In the genomic region with DNA sequence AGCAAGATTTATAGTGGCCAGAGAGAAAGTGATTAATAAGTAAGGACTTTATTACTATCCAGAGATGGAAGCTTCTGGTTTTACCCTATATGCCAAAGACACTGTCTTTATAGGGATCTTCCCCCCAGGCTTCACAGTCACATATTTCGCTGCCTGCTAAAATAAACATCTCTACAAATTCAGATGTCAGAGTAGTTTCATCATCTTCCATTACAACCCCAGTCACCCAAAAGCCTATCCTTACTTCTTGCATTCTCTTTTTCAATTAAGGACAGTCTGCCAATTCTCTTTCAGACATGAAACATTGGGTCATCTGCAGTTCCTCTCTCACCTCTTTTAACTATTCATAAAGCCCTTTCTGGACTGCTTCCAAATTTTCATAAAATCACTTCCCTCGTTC, we compare ENCODE assay signal across 16 cellular contexts. TPM values are rescaled to one million over a fixed set of nuclear protein-coding genes. Genes with fewer than 3 reads are reported as not detected.
DNase-seq lines count a peak whose midpoint lies in the region; ATAC-seq and TF ChIP-seq lines count a peak whose summit lies in the region.
"Had no signal": no experiment of that assay in that cellular context is flagged by ENCODE, and none has a peak within 500 bp of the region (broad histone marks: within the 10 kb centered on the region; RNA-seq: fewer than 3 reads in every experiment).

No MANE protein-coding gene starts in this region.

- H3K4me2 ChIP-seq in PC-3 (ENCODE audit: low read length) (no peak overlapping the region), fibroblast of lung (ENCODE audit: extremely low read depth, insufficient read depth, low read length) (peak overlapping the region; percentile 32)

- in situ Hi-C loops in ACHN (cut with HindIII; ENCODE audit: low pct_ligation_motif_present, low pct_unique_long_range_greater_than_20kb, low sequenced_read_pairs) = no loop called here

- no peak for TF ChIP-seq CTCF in PC-3 (conservative IDR thresholded peaks at IDR 0.05; ENCODE audit: low read depth, low read length)
- TF ChIP-seq CTCF in fibroblast of lung (conservative IDR thresholded peaks at IDR 0.05 in 1 of 2, IDR thresholded peaks at IDR 0.05 in 1 of 2; ENCODE audit: low read depth in 1 of 2, low read length in 2 of 2) = no peak

- H3K27me3 Mint-ChIP-seq in activated naive CD8-positive, alpha-beta T cell = no peaks in the 10 kb centered on the region
- H3K27me3 Mint-ChIP-seq in activated naive CD8-positive, alpha-beta T cell treated with anti-CD3 and anti-CD28 coated beads for 36 hours = no peaks in the 10 kb centered on the region
- H3K27me3 Mint-ChIP-seq: type B pancreatic cell had no signal

- H3K27ac Mint-ChIP-seq in activated naive CD8-positive, alpha-beta T cell = peak overlapping the region; percentile 29
- no peak overlapping the region for H3K27ac Mint-ChIP-seq in activated naive CD8-positive, alpha-beta T cell treated with anti-CD3 and anti-CD28 coated beads for 36 hours
- H3K27ac Mint-ChIP-seq: type B pancreatic cell had no signal

- H3K36me3 Mint-ChIP-seq in activated naive CD8-positive, alpha-beta T cell = peaks cover 28% of the 10 kb centered on the region
- H3K36me3 Mint-ChIP-seq in activated naive CD8-positive, alpha-beta T cell treated with anti-CD3 and anti-CD28 coated beads for 36 hours = peaks cover 30% of the 10 kb centered on the region

- H4K20me1 ChIP-seq in PC-3 (ENCODE audit: low read length) = no peaks in the 10 kb centered on the region; the same call in 1 of the 2 replicates
- no peaks in the 10 kb centered on the region for H4K20me1 ChIP-seq in fibroblast of lung (ENCODE audit: control insufficient read depth, extremely low read depth, insufficient read depth, low read length)

- H3K36me3 ChIP-seq in PC-3 (ENCODE audit: low read depth, low read length) (peaks cover 28% of the 10 kb centered on the region), fibroblast of lung (ENCODE audit: control insufficient read depth, insufficient read depth, low read length) (peaks cover 6% of the 10 kb centered on the region)

- DNase-seq in activated naive CD8-positive, alpha-beta T cell treated with anti-CD3 and anti-CD28 coated beads for 36 hours = no peak
- DNase-seq in PC-3 = no peak
- DNase-seq in fibroblast of lung (ENCODE audit: low read depth in 2 of 2) = peak; percentile 74 to 93
- DNase-seq in stromal cell of bone marrow (ENCODE audit: low read depth) = peak; percentile 25
- no peak for DNase-seq in retina
- DNase-seq in ACHN = no peak
- DNase-seq: activated CD8-positive, alpha-beta memory T cell treated with anti-CD3 and anti-CD28 coated beads for 24 hours; aorta; C1 segment of cervical spinal cord; H7; KBM-7; NCI-H2081 treated with DMSO at 0.1 percent for 48 hours; spleen had no signal

- no peaks in the 10 kb centered on the region for H3K9me2 ChIP-seq in PC-3 (replicated peaks; ENCODE audit: low read length)

- H3K27me3 ChIP-seq in PC-3 (ENCODE audit: low read length) = no peaks in the 10 kb centered on the region
- no peaks in the 10 kb centered on the region for H3K27me3 ChIP-seq in fibroblast of lung (ENCODE audit: control insufficient read depth, insufficient read depth, low read length)
- H3K27me3 ChIP-seq: spleen had no signal

- peak; percentile 46 for ATAC-seq in PC-3
- no peak for ATAC-seq in GM19035 (IDR thresholded peaks at IDR 0.05; ENCODE audit: unreplicated experiment)

- H3K9me3 ChIP-seq in PC-3 (ENCODE audit: low read length) (no peaks in the 10 kb centered on the region), fibroblast of lung (ENCODE audit: control insufficient read depth, insufficient read depth, low read depth, low read length) (no peaks in the 10 kb centered on the region)
- H3K9me3 ChIP-seq: spleen had no signal

- H3K4me1 Mint-ChIP-seq in activated naive CD8-positive, alpha-beta T cell (ENCODE audit: low read depth) = peaks cover 30% of the 10 kb centered on the region
- peaks cover 32% of the 10 kb centered on the region for H3K4me1 Mint-ChIP-seq in activated naive CD8-positive, alpha-beta T cell treated with anti-CD3 and anti-CD28 coated beads for 36 hours

- H3K4me3 ChIP-seq in PC-3 (ENCODE audit: low read length) (no peak overlapping the region), fibroblast of lung (replicated peaks in 1 of 4; ENCODE audit: control extremely low read depth in 1 of 4, insufficient read depth in 1 of 4, low read depth in 3 of 4, low read length in 4 of 4) (no peak overlapping the region)
- H3K4me3 ChIP-seq: spleen had no signal

- H3K9ac ChIP-seq in PC-3 (ENCODE audit: low read length) (no peak overlapping the region), fibroblast of lung (ENCODE audit: insufficient read depth, low read length) (no peak overlapping the region)

- no peak overlapping the region for H3K27ac ChIP-seq in PC-3 (ENCODE audit: low read length)
- H3K27ac ChIP-seq in fibroblast of lung (ENCODE audit: insufficient read depth, low read length) = peak overlapping the region; percentile 58
- H3K27ac ChIP-seq: spleen had no signal

- H3K79me2 ChIP-seq in PC-3 (ENCODE audit: low read length) (peaks cover 6% of the 10 kb centered on the region; the same call in 1 of the 2 replicates), fibroblast of lung (ENCODE audit: control insufficient read depth, insufficient read depth, low read length) (peaks cover 4% of the 10 kb centered on the region)

- H3K4me3 Mint-ChIP-seq in activated naive CD8-positive, alpha-beta T cell = no peak overlapping the region
- no peak overlapping the region for H3K4me3 Mint-ChIP-seq in activated naive CD8-positive, alpha-beta T cell treated with anti-CD3 and anti-CD28 coated beads for 36 hours
- H3K4me3 Mint-ChIP-seq: type B pancreatic cell had no signal

- no TSS peak for BruUV-seq in PC-3 (replicated peaks; lab: Mats Ljungman, UMichigan)

- intact Hi-C loops in PC-3 (cut with micrococcal nuclease) = no loop called here

- no peak overlapping the region for H2AFZ ChIP-seq in PC-3 (ENCODE audit: low read length)
- no peak overlapping the region for H2AFZ ChIP-seq in fibroblast of lung (ENCODE audit: low read length)

- no peaks in the 10 kb centered on the region for H3F3A ChIP-seq in PC-3 (ENCODE audit: low read length, unreplicated experiment)

- CTCF ChIA-PET in PC-3 (lab: Charles Lee) = no interaction called here

- H3K9me3 Mint-ChIP-seq in activated naive CD8-positive, alpha-beta T cell (ENCODE audit: low read depth) = no peaks in the 10 kb centered on the region
- no peaks in the 10 kb centered on the region for H3K9me3 Mint-ChIP-seq in activated naive CD8-positive, alpha-beta T cell treated with anti-CD3 and anti-CD28 coated beads for 36 hours
- H3K9me3 Mint-ChIP-seq: type B pancreatic cell had no signal

- POLR2A ChIA-PET in PC-3 (lab: Charles Lee; ENCODE audit: unreplicated experiment) = no interaction called here

- peaks cover 11% of the 10 kb centered on the region for H3K4me1 ChIP-seq in PC-3 (ENCODE audit: insufficient read depth, low read length)
- peaks cover 12% of the 10 kb centered on the region for H3K4me1 ChIP-seq in fibroblast of lung (ENCODE audit: control insufficient read depth, extremely low read depth, insufficient read depth, low read length)

RNA-seq across cellular contexts. Expression of gene CREB1, which starts 28.3 kb away (rescaled TPM):
- 10 to 100 TPM; 71.9 to 81.8 TPM for total RNA-seq in activated naive CD8-positive, alpha-beta T cell treated with anti-CD3 and anti-CD28 coated beads for 36 hours
- 34.8 and 43.5 TPM in 2 replicates for total RNA-seq in PC-3 (2014; rRNA removed)
- total RNA-seq in fibroblast of lung = 33.1 and 47.4 TPM in 2 replicates
- polyA plus RNA-seq in fibroblast of lung = 34.3 and 37.7 TPM in 2 replicates
- 26.8 and 27.5 TPM in 2 replicates for polyA plus RNA-seq in fibroblast of lung (2012)
- polyA minus RNA-seq in fibroblast of lung (ENCODE audit: low replicate concordance) = 33.3 and 119 TPM in 2 replicates

Comparison
In these comparisons a context has a peak if more than half of its experiments do, and no peak if none do; other contexts are left out.
1. DNase-seq: peak in fibroblast of lung (2 of 2) and stromal cell of bone marrow (single experiment); none in activated naive CD8-positive, alpha-beta T cell treated with anti-CD3 and anti-CD28 coated beads for 36 hours (single experiment), PC-3 (single experiment), retina (single experiment) and ACHN (single experiment).